Comparison of ENCODE assay signal across 9 cellular contexts in genomic region chr3:120451670-120452220, GRCh38. TPM values are rescaled to one million over a fixed set of nuclear protein-coding genes. Genes with fewer than 3 reads are reported as not detected.
A peak's percentile ranks its signal among the peaks of the same experiment; 100 is the strongest.
DNase-seq lines count a peak whose midpoint lies in the region; ATAC-seq and TF ChIP-seq lines count a peak whose summit lies in the region.
"Had no signal": no experiment of that assay in that cellular context is flagged by ENCODE, and none has a peak within 500 bp of the region (broad histone marks: within the 10 kb centered on the region; RNA-seq: fewer than 3 reads in every experiment).

No MANE protein-coding gene starts in this region.

- no peak overlapping the region for H3K27ac Mint-ChIP-seq in activated T-cell treated with anti-CD3 and anti-CD28 coated beads, Interleukin-2, amount 50 U/mL, for 24 hours

- TF ChIP-seq CTCF in brain microvascular endothelial cell (IDR thresholded peaks at IDR 0.05; ENCODE audit: low read depth, low read length, missing control alignments) (no peak), lung (IDR thresholded peaks at IDR 0.05; ENCODE audit: control extremely low read depth, extremely low read depth) (no peak), thoracic aorta (IDR thresholded peaks at IDR 0.05) (no peak)

- H3K36me3 Mint-ChIP-seq in activated T-cell treated with anti-CD3 and anti-CD28 coated beads, Interleukin-2, amount 50 U/mL, for 24 hours (ENCODE audit: low read depth), result no peaks in the 10 kb centered on the region

- CTCF ChIA-PET in HEK293T (lab: Yijun Ruan, JAX), result no interaction called here

- H3K4me3 ChIP-seq in brain microvascular endothelial cell (ENCODE audit: low read depth, low read length), result peak overlapping the region; percentile 88
- no peak overlapping the region for H3K4me3 ChIP-seq in lung
- H3K4me3 ChIP-seq in thoracic aorta, result peak overlapping the region; percentile 83

- ATAC-seq in lung (ENCODE audit: insufficient read depth, low FRiP score) (no peak), thoracic aorta (ENCODE audit: insufficient number of reproducible peaks, low FRiP score, low read depth) (no peak)

- peaks cover 57% of the 10 kb centered on the region for H3K27me3 Mint-ChIP-seq in activated T-cell treated with anti-CD3 and anti-CD28 coated beads, Interleukin-2, amount 50 U/mL, for 24 hours

- no peak for DNase-seq in activated T-cell treated with anti-CD3 and anti-CD28 coated beads, Interleukin-2, amount 50 U/mL, for 24 hours
- no peak for DNase-seq in activated T-cell treated with anti-CD3 and anti-CD28 coated beads, Interleukin-2, amount 50 U/mL, for 1 hour
- DNase-seq in brain microvascular endothelial cell, result no peak
- DNase-seq in lung (ENCODE audit: low spot score), result no peak
- DNase-seq in thoracic aorta (ENCODE audit: low spot score), result no peak
- no peak for DNase-seq in SKM-1 (lab: John Stamatoyannopoulos, UW; ENCODE audit: unreplicated experiment)
- no peak for DNase-seq in stimulated activated CD4-positive, alpha-beta T cell treated with anti-CD3 and anti-CD28 coated beads, Interleukin-12 subunit alpha, Interleukin-12 subunit beta, amount 100 ng/mL, for 4 hours
- no peak for DNase-seq in HEK293T (ENCODE audit: extremely low spot score)
- DNase-seq: activated CD4-positive, alpha-beta T cell treated with anti-CD3 and anti-CD28 coated beads for 1 hour had no signal

- in situ Hi-C loops in brain microvascular endothelial cell (cut with HindIII; ENCODE audit: low pct_ligation_motif_present, low sequenced_read_pairs), result no loop called here

- H3K4me3 Mint-ChIP-seq in activated T-cell treated with anti-CD3 and anti-CD28 coated beads, Interleukin-2, amount 50 U/mL, for 24 hours, result peak overlapping the region; percentile 58

- peaks cover 3% of the 10 kb centered on the region for H3K9me3 Mint-ChIP-seq in activated T-cell treated with anti-CD3 and anti-CD28 coated beads, Interleukin-2, amount 50 U/mL, for 24 hours

- H3K4me1 ChIP-seq in lung (ENCODE audit: control insufficient read depth in 2 of 2, insufficient read depth in 2 of 2, low read length in 2 of 2) (peaks cover 6 to 8% of the 10 kb centered on the region in 2 donors), thoracic aorta (ENCODE audit: control insufficient read depth in 1 of 2, low read depth in 2 of 2) (peaks cover 19 to 30% of the 10 kb centered on the region in 2 donors)

- POLR2A ChIA-PET in HEK293T (lab: Yijun Ruan, JAX), result interaction anchor here (1.4 to 1.5 kb wide), 2 partner anchors 8 to 34 kb away, joined by 3 to 5 read pairs; no protein-coding TSS in a partner anchor

- no peak overlapping the region for H3K27ac ChIP-seq in brain microvascular endothelial cell
- peak overlapping the region; percentile 93 to 95 for H3K27ac ChIP-seq in lung (ENCODE audit: low read depth in 1 of 2, low read length in 1 of 2)
- peak overlapping the region; percentile 92 to 96 for H3K27ac ChIP-seq in thoracic aorta

- WGBS in lung, 2 donors, result 89 to 90% methylated on average over 9 of the region's 9 CpGs

- H3K36me3 ChIP-seq in brain microvascular endothelial cell (replicated peaks) (peaks cover 9% of the 10 kb centered on the region), lung (ENCODE audit: control insufficient read depth in 2 of 2, insufficient read depth in 2 of 2, low read length in 2 of 2) (no peaks in the 10 kb centered on the region), thoracic aorta (no peaks in the 10 kb centered on the region)

- H3K9me3 ChIP-seq in lung (ENCODE audit: control insufficient read depth in 2 of 2, insufficient read depth in 1 of 2, low read length in 1 of 2) (no peaks in the 10 kb centered on the region), thoracic aorta (no peaks in the 10 kb centered on the region)

- H3K27me3 ChIP-seq in brain microvascular endothelial cell (replicated peaks), result no peaks in the 10 kb centered on the region
- H3K27me3 ChIP-seq in lung (ENCODE audit: control insufficient read depth, insufficient read depth), result no peaks in the 10 kb centered on the region
- no peaks in the 10 kb centered on the region for H3K27me3 ChIP-seq in thoracic aorta (replicated peaks; ENCODE audit: insufficient read depth)

- H3K4me1 Mint-ChIP-seq in activated T-cell treated with anti-CD3 and anti-CD28 coated beads, Interleukin-2, amount 50 U/mL, for 24 hours (ENCODE audit: low read depth), result peaks cover 9% of the 10 kb centered on the region

TF ChIP-seq in HEK293T, 16 proteins besides CTCF, POLR2A, EP300 and RAD21:
- TF ChIP-seq TARDBP (IDR thresholded peaks at IDR 0.05) (no peak), FOXA1 (IDR thresholded peaks at IDR 0.05) (no peak), HDGF (IDR thresholded peaks at IDR 0.05; ENCODE audit: borderline replicate concordance) (no peak), L3MBTL2 (conservative IDR thresholded peaks at IDR 0.05) (no peak), ELF4 (IDR thresholded peaks at IDR 0.05) (no peak), LEF1 (IDR thresholded peaks at IDR 0.05; ENCODE audit: borderline replicate concordance) (no peak), BHLHE40 (IDR thresholded peaks at IDR 0.05; ENCODE audit: borderline replicate concordance) (no peak)

RNA-seq across cellular contexts. Expression of gene FSTL1, which starts 1.0 kb away (rescaled TPM):
- total RNA-seq in lung (100 to 1,000 TPM; 304 to 544 TPM), thoracic aorta (100 to 1,000 TPM; 601 to 687 TPM)
- 10 to 100 TPM; 24.9 to 79.0 TPM for polyA plus RNA-seq in lung
